1 cellular context compared by ENCODE assay signal in the genomic region with DNA sequence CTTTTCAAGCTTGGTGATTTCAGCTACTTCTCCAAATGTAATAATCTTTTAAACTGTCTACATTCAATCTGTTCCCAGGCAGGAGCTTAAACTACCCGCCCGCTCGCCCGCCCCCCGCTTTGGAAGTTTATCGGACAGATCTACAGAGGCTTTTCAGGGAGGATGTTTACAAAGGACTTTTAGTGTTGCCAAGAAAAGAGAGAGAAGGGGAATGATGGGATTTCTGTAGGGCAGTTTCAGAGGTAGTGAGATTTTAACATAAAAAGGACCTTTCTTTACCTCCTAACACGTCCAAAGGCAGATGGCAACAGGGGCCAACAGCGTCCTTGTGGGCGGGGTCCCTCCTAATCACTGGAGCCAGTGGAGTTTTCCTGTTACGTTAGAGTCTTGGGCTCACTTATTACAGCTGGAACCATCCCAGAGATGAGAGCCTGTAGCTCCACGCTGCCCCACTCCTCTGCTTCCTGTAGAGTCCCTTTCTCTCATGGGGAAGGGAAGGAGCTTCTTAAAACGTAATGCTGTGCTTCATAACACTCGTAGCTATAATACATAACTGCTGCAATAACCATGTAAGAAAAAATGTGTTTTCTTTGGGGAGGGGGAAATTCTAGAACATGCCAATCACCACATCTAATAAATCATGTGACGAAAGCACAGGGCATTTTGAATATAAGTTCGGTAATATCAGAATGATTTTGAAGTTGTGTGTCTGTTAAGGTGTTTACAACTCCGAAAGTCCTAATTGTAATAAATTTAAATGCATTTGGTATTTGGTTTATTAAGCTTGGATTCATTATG.
TF ChIP-seq lines count a peak whose summit lies in the region.

No MANE protein-coding gene starts in this region.

TF ChIP-seq in GM23338, 12 proteins besides CTCF, POLR2A, EP300 and RAD21 (continued from another document):
- TF ChIP-seq, protein P1, sequence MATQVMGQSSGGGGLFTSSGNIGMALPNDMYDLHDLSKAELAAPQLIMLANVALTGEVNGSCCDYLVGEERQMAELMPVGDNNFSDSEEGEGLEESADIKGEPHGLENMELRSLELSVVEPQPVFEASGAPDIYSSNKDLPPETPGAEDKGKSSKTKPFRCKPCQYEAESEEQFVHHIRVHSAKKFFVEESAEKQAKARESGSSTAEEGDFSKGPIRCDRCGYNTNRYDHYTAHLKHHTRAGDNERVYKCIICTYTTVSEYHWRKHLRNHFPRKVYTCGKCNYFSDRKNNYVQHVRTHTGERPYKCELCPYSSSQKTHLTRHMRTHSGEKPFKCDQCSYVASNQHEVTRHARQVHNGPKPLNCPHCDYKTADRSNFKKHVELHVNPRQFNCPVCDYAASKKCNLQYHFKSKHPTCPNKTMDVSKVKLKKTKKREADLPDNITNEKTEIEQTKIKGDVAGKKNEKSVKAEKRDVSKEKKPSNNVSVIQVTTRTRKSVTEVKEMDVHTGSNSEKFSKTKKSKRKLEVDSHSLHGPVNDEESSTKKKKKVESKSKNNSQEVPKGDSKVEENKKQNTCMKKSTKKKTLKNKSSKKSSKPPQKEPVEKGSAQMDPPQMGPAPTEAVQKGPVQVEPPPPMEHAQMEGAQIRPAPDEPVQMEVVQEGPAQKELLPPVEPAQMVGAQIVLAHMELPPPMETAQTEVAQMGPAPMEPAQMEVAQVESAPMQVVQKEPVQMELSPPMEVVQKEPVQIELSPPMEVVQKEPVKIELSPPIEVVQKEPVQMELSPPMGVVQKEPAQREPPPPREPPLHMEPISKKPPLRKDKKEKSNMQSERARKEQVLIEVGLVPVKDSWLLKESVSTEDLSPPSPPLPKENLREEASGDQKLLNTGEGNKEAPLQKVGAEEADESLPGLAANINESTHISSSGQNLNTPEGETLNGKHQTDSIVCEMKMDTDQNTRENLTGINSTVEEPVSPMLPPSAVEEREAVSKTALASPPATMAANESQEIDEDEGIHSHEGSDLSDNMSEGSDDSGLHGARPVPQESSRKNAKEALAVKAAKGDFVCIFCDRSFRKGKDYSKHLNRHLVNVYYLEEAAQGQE (IDR thresholded peaks at IDR 0.05; ENCODE audit: unreplicated experiment): no peak
- TF ChIP-seq, protein P2, sequence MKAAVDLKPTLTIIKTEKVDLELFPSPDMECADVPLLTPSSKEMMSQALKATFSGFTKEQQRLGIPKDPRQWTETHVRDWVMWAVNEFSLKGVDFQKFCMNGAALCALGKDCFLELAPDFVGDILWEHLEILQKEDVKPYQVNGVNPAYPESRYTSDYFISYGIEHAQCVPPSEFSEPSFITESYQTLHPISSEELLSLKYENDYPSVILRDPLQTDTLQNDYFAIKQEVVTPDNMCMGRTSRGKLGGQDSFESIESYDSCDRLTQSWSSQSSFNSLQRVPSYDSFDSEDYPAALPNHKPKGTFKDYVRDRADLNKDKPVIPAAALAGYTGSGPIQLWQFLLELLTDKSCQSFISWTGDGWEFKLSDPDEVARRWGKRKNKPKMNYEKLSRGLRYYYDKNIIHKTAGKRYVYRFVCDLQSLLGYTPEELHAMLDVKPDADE (IDR thresholded peaks at IDR 0.05): no peak
- TF ChIP-seq STAT1 (IDR thresholded peaks at IDR 0.05; ENCODE audit: unreplicated experiment): no peak
- no peak for TF ChIP-seq JUNB (IDR thresholded peaks at IDR 0.05; ENCODE audit: unreplicated experiment)
- no peak for TF ChIP-seq ZNF462 (CRISPR knock-in tag; IDR thresholded peaks at IDR 0.05)
- no peak for TF ChIP-seq ZNF331 (CRISPR knock-in tag; IDR thresholded peaks at IDR 0.05; ENCODE audit: low read depth)
